12 cellular contexts compared by ENCODE assay signal in genomic region chr7:136868496-136869005, GRCh38. TPM values are rescaled to one million over a fixed set of nuclear protein-coding genes. Genes with fewer than 3 reads are reported as not detected.
DNase-seq lines count a peak whose midpoint lies in the region; ATAC-seq, FAIRE-seq and TF ChIP-seq lines count a peak whose summit lies in the region.
"Had no signal": no experiment of that assay in that cellular context is flagged by ENCODE, and none has a peak within 500 bp of the region (broad histone marks: within the 10 kb centered on the region; RNA-seq: fewer than 3 reads in every experiment).

Gene CHRM2 (plus strand): TSS chr7:136868652. CDS start chr7:137014866, 146,214 bp downstream.

- TF ChIP-seq CTCF in fibroblast of the aortic adventitia (IDR thresholded peaks at IDR 0.05; ENCODE audit: insufficient read depth, low read length) (no peak), neural progenitor cell (IDR thresholded peaks at IDR 0.05) (no peak), HepG2 (CRISPR knock-in tag; IDR thresholded peaks at IDR 0.05) (no peak)

- H3K4me3 ChIP-seq in fibroblast of the aortic adventitia (ENCODE audit: low read depth, low read length) = peak within 1 kb of the TSS; percentile 64
- H3K4me3 ChIP-seq in neural progenitor cell = peak within 1 kb of the TSS; percentile 55
- no peak within 1 kb of the TSS for H3K4me3 ChIP-seq in HepG2 (replicated peaks in 1 of 3; ENCODE audit: insufficient read depth in 1 of 3, low read depth in 2 of 3, low read length in 3 of 3)

- intact Hi-C loops in HepG2 (cut with micrococcal nuclease; ENCODE audit: unreplicated experiment) = no loop called here

- no peak within 1 kb of the TSS for H3K27ac Mint-ChIP-seq in neural progenitor cell

- peak within 1 kb of the TSS; percentile 90 for H3K4me3 Mint-ChIP-seq in neural progenitor cell

- no peak for TF ChIP-seq RAD21 in HepG2 (CRISPR knock-in tag; IDR thresholded peaks at IDR 0.05)

- H4K20me1 ChIP-seq in neural progenitor cell (ENCODE audit: low read depth) (peaks cover 37% of the 10 kb centered on the region), HepG2 (ENCODE audit: insufficient read depth, low read length) (no peaks in the 10 kb centered on the region)

- H3K4me1 ChIP-seq in neural progenitor cell (peaks cover 17% of the 10 kb centered on the region), HepG2 (ENCODE audit: insufficient read depth, low read length) (no peaks in the 10 kb centered on the region)

- H3K4me1 Mint-ChIP-seq in neural progenitor cell = peaks cover 20% of the 10 kb centered on the region

- H3K36me3 Mint-ChIP-seq in neural progenitor cell = no peaks in the 10 kb centered on the region

- peak; percentile 9 for DNase-seq in Daoy (ENCODE audit: low read depth)
- DNase-seq in NCI-H69 (lab: John Stamatoyannopoulos, UW) = peak; percentile 81
- DNase-seq in fibroblast of the aortic adventitia (ENCODE audit: low read depth) = peak; percentile 45
- peak; percentile 64 for DNase-seq in neural progenitor cell (ENCODE audit: low spot score)
- DNase-seq in HepG2 (ENCODE audit: low spot score) = no peak
- no peak for DNase-seq in ACHN
- DNase-seq: cortex of kidney; MV-4-11; stimulated activated naive CD8-positive, alpha-beta T cell treated with anti-CD3 and anti-CD28 coated beads, Interleukin-15, Interleukin-2, amounts not matched to agents 100 U/mL and 50 U/mL, for 24 hours had no signal

- CTCF ChIA-PET in HepG2 (lab: Yijun Ruan, JAX; ENCODE audit: low intra/inter-chr PET ratio, low total read pairs) = no interaction called here

- H3F3A ChIP-seq in neural progenitor cell (ENCODE audit: low read depth) = no peaks in the 10 kb centered on the region

- no peak within 1 kb of the TSS for H3K27ac ChIP-seq in neural progenitor cell
- H3K27ac ChIP-seq in HepG2 (ENCODE audit: extremely low read length, insufficient read depth, low read length) = no peak within 1 kb of the TSS
- H3K27ac ChIP-seq: neutrophil had no signal

- TF ChIP-seq POLR2A in HepG2 (IDR thresholded peaks at IDR 0.05; ENCODE audit: insufficient read depth in 1 of 2, low read depth in 2 of 2, low read length in 2 of 2) = no peak

- H3K27me3 ChIP-seq in neural progenitor cell (peaks cover 100% of the 10 kb centered on the region), HepG2 (ENCODE audit: control insufficient read depth in 1 of 2, insufficient read depth in 2 of 2, low read length in 2 of 2) (0 out of 5 replicates have a peak, but pooled peaks cover 0 to 5% of the 10 kb centered on the region in 2 experiments)

- ATAC-seq in HG02623 (IDR thresholded peaks at IDR 0.05; ENCODE audit: unreplicated experiment) (no peak), HepG2 (no peak), GM21786 (IDR thresholded peaks at IDR 0.05; ENCODE audit: unreplicated experiment) (no peak)
- ATAC-seq: stimulated activated naive CD8-positive, alpha-beta T cell treated with anti-CD3 and anti-CD28 coated beads, Interleukin-15, Interleukin-2, amounts not matched to agents 100 U/mL and 50 U/mL, for 24 hours had no signal

- H3K79me2 ChIP-seq in neural progenitor cell (ENCODE audit: low read depth) (no peaks in the 10 kb centered on the region), HepG2 (ENCODE audit: insufficient read depth, low read length) (no peaks in the 10 kb centered on the region)

- TF ChIP-seq EP300 in HepG2 (IDR thresholded peaks at IDR 0.05; ENCODE audit: low read depth in 2 of 2, low read length in 2 of 2) (no peak), HepG2 (CRISPR knock-in tag; IDR thresholded peaks at IDR 0.05; ENCODE audit: borderline replicate concordance) (no peak)

- in situ Hi-C loops in HepG2 (cut with HindIII; ENCODE audit: extremely low pct_ligation_motif_present, low pct_unique_long_range_greater_than_20kb) = no loop called here
- in situ Hi-C loops in ACHN (cut with HindIII; ENCODE audit: low pct_ligation_motif_present, low pct_unique_long_range_greater_than_20kb, low sequenced_read_pairs) = no loop called here

- H3K4me2 ChIP-seq in neural progenitor cell (peak within 1 kb of the TSS; percentile 86), HepG2 (ENCODE audit: low read depth, low read length) (no peak within 1 kb of the TSS)

- FAIRE-seq in HepG2 (lab: Jason Lieb, UNC) = no peak

- H2AFZ ChIP-seq in neural progenitor cell (replicated peaks) = peak within 1 kb of the TSS; percentile 76
- H2AFZ ChIP-seq in HepG2 (ENCODE audit: low read length) = no peak within 1 kb of the TSS

- WGBS in HepG2 (ENCODE audit: low lambda C conversion rate) = 6% methylated on average over 19 of the region's 23 CpGs

- no peaks in the 10 kb centered on the region for H3K36me3 ChIP-seq in neural progenitor cell
- H3K36me3 ChIP-seq in HepG2 (replicated peaks in 1 of 2; ENCODE audit: control insufficient read depth in 1 of 2, insufficient read depth in 2 of 2, low read length in 2 of 2) = no peaks in the 10 kb centered on the region
- H3K36me3 ChIP-seq: neutrophil had no signal

- H3K9ac ChIP-seq in neural progenitor cell = no peak within 1 kb of the TSS
- H3K9ac ChIP-seq in HepG2 (ENCODE audit: insufficient read depth, low read depth, low read length) = no peak within 1 kb of the TSS

- no peaks in the 10 kb centered on the region for H3K9me3 Mint-ChIP-seq in neural progenitor cell

- no peaks in the 10 kb centered on the region for H3K9me3 ChIP-seq in neural progenitor cell (ENCODE audit: low read depth)
- no peaks in the 10 kb centered on the region for H3K9me3 ChIP-seq in HepG2 (ENCODE audit: low read length)
- H3K9me3 ChIP-seq: neutrophil had no signal

- POLR2A ChIA-PET in HepG2 (lab: Yijun Ruan, JAX) = no interaction called here

- no TSS peak for BruUV-seq in HepG2 (replicated peaks; lab: Mats Ljungman, UMichigan)

- H3K27me3 Mint-ChIP-seq in neural progenitor cell (ENCODE audit: insufficient read depth, low read depth) = peaks cover 45% of the 10 kb centered on the region

TF ChIP-seq in HepG2, 621 proteins besides CTCF, POLR2A, EP300 and RAD21 (continues in another document):
- no peak for TF ChIP-seq ZNF7 (CRISPR knock-in tag; IDR thresholded peaks at IDR 0.05)
- TF ChIP-seq TCF7 (IDR thresholded peaks at IDR 0.05; ENCODE audit: low read depth) = no peak
- TF ChIP-seq PBX2 (CRISPR knock-in tag; IDR thresholded peaks at IDR 0.05) = no peak
- TF ChIP-seq PLRG1 (conservative IDR thresholded peaks at IDR 0.05) = no peak
- TF ChIP-seq EED (CRISPR knock-in tag; IDR thresholded peaks at IDR 0.05) = no peak
- TF ChIP-seq ZNF503 (CRISPR knock-in tag; IDR thresholded peaks at IDR 0.05) = no peak
- no peak for TF ChIP-seq ZBTB42 (CRISPR knock-in tag; IDR thresholded peaks at IDR 0.05)
- no peak for TF ChIP-seq ATAD3A (CRISPR knock-in tag; IDR thresholded peaks at IDR 0.05)
- no peak for TF ChIP-seq ZNF232 (CRISPR knock-in tag; IDR thresholded peaks at IDR 0.05; ENCODE audit: borderline replicate concordance)
- no peak for TF ChIP-seq ZNF263 (CRISPR knock-in tag; IDR thresholded peaks at IDR 0.05)
- TF ChIP-seq KLF13 (CRISPR knock-in tag; IDR thresholded peaks at IDR 0.05) = no peak

RNA-seq across cellular contexts. Expression of gene CHRM2, which starts in this region (rescaled TPM):
- total RNA-seq in Daoy (2014; rRNA removed; shearing (Covaris generic)) = 0.06 and 0.51 TPM in 2 replicates
- 1.2 and 26.4 TPM in 2 replicates for total RNA-seq in fibroblast of the aortic adventitia (ENCODE audit: low replicate concordance)
- total RNA-seq in neural progenitor cell (ENCODE audit: low replicate concordance) = not detected in 2 replicates
- total RNA-seq in HepG2 (2016; rRNA removed; fragmentation: Illumina TruSeq; extraction: Trizol) = not detected in 2 replicates
- not detected in 2 replicates for total RNA-seq in HepG2 (2016; cell fraction: cytosol; rRNA removed; fragmentation: Illumina TruSeq; extraction: Trizol; ENCODE audit: low read depth)
- not detected in 2 replicates for total RNA-seq in HepG2 (2016; cell fraction: insoluble cytoplasmic fraction; rRNA removed; fragmentation: Illumina TruSeq; extraction: Trizol)
- not detected in 2 replicates for total RNA-seq in HepG2 (2016; cell fraction: membrane; rRNA removed; fragmentation: Illumina TruSeq; extraction: Trizol)
- not detected in 2 replicates for total RNA-seq in HepG2 (2016; cell fraction: nucleus; rRNA removed; fragmentation: Illumina TruSeq; extraction: Trizol)
- polyA plus RNA-seq in HepG2 (2011; rRNA removed) = not detected in 2 replicates
- polyA plus RNA-seq in HepG2 (2011; cell fraction: cytosol; rRNA removed) = not detected in 2 replicates
- polyA plus RNA-seq in HepG2 (2011; cell fraction: nucleus; rRNA removed) = not detected in 2 replicates
- polyA plus RNA-seq in HepG2 (2012) = not detected in 2 replicates
- polyA plus RNA-seq in HepG2 (2016; cell fraction: cytosol; fragmentation: Illumina TruSeq; extraction: Trizol; ENCODE audit: low read depth) = not detected in 2 replicates
- not detected in 2 replicates for polyA plus RNA-seq in HepG2 (2016; cell fraction: insoluble cytoplasmic fraction; fragmentation: Illumina TruSeq; extraction: Trizol; ENCODE audit: low read depth)
- polyA plus RNA-seq in HepG2 (2016; cell fraction: membrane; fragmentation: Illumina TruSeq; extraction: Trizol; ENCODE audit: low read depth) = not detected in 2 replicates
- not detected in 2 replicates for polyA plus RNA-seq in HepG2 (2016; cell fraction: nucleus; fragmentation: Illumina TruSeq; extraction: Trizol; ENCODE audit: insufficient read depth, low read depth)
- polyA minus RNA-seq in HepG2 (2011; rRNA and poly(A)+ RNA removed; ENCODE audit: low replicate concordance) = 0.14 TPM in 1 of 2 replicates, not detected in the other
- polyA minus RNA-seq in HepG2 (2011; cell fraction: cytosol; rRNA and poly(A)+ RNA removed) = not detected in 2 replicates
- polyA minus RNA-seq in HepG2 (2011; cell fraction: nucleus; rRNA and poly(A)+ RNA removed) = not detected in 2 replicates

Comparison
In these comparisons a context has a peak if more than half of its experiments do, and no peak if none do; other contexts are left out.
1. Peak in DNase-seq in Daoy; RNA of the gene not detected or under 1 TPM.
2. Peak in DNase-seq, H3K4me3 ChIP-seq and H3K4me2 ChIP-seq in neural progenitor cell; RNA of the gene not detected or under 1 TPM.
3. DNase-seq: peak in NCI-H69 (single experiment) and fibroblast of the aortic adventitia (single experiment); none in HepG2 (single experiment) and ACHN (single experiment).